In the genomic region with DNA sequence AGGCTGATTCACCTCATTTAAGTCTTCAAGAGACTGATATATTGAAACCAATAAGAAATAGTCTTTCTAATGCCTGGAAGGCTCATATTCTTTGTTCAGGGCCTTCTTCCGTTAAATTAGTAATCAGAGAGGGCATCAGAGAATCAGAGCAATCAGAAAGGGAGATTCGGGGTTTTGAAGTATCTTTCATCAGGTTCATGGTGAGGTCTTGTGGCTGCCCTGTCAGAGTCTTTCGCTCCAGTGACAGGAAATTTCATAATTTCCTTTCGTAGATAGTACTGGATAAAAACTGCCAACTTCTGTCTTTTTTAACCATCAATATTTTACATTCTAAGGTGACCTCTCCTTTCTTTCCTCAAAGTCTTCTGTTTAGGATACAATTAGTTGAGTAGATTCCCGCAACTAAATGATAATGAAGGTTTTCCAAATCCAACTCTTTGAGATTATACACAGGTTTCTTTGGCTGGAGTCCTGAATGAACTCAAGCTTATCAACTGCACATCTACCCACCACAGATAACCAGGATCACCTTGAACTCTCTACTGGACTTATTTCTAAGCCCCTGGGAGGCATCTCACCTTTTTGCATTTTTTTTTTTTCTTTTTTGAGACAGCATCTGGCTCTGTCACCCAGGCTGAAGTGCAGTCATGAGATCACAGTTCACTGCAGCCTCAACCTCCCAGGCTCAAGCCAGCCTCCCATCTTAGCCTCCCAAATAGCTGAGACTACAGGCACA, we compare ENCODE assay signal across 15 cellular contexts. TPM values are rescaled to one million over a fixed set of nuclear protein-coding genes. Genes with fewer than 3 reads are reported as not detected.
DNase-seq lines count a peak whose midpoint lies in the region; ATAC-seq and TF ChIP-seq lines count a peak whose summit lies in the region.
"Had no signal": no experiment of that assay in that cellular context is flagged by ENCODE, and none has a peak within 500 bp of the region (broad histone marks: within the 10 kb centered on the region; RNA-seq: fewer than 3 reads in every experiment).

No MANE protein-coding gene starts in this region.

- TF ChIP-seq CTCF in upper lobe of right lung (IDR thresholded peaks at IDR 0.05) (no peak), progenitor cell of endocrine pancreas (IDR thresholded peaks at IDR 0.05; ENCODE audit: unreplicated experiment) (no peak)

- H3K9me3 Mint-ChIP-seq in activated naive CD4-positive, alpha-beta T cell treated with anti-CD3 and anti-CD28 coated beads, Interleukin-2, amount 50 U/mL, for 24 hours, result no peaks in the 10 kb centered on the region
- H3K9me3 Mint-ChIP-seq in activated naive CD8-positive, alpha-beta T cell treated with anti-CD3 and anti-CD28 coated beads, Interleukin-2, amount 50 U/mL, for 24 hours, result no peaks in the 10 kb centered on the region
- H3K9me3 Mint-ChIP-seq in progenitor cell of endocrine pancreas (ENCODE audit: low read depth), result peaks cover 2% of the 10 kb centered on the region
- H3K9me3 Mint-ChIP-seq: HFFc6, nephron had no signal

- peaks cover 1% of the 10 kb centered on the region for H3K36me3 Mint-ChIP-seq in activated naive CD4-positive, alpha-beta T cell treated with anti-CD3 and anti-CD28 coated beads, Interleukin-2, amount 50 U/mL, for 24 hours
- H3K36me3 Mint-ChIP-seq in activated naive CD8-positive, alpha-beta T cell treated with anti-CD3 and anti-CD28 coated beads, Interleukin-2, amount 50 U/mL, for 24 hours (ENCODE audit: low read depth), result no peaks in the 10 kb centered on the region
- no peaks in the 10 kb centered on the region for H3K36me3 Mint-ChIP-seq in progenitor cell of endocrine pancreas (ENCODE audit: insufficient read depth)

- no peaks in the 10 kb centered on the region for H3K36me3 ChIP-seq in upper lobe of right lung
- H3K36me3 ChIP-seq: left ventricle myocardium inferior, Peyer's patch had no signal

- no peak for DNase-seq in activated naive CD4-positive, alpha-beta T cell (lab: John Stamatoyannopoulos, UW)
- peak; percentile 8 for DNase-seq in OCI-M1 (lab: John Stamatoyannopoulos, UW)
- DNase-seq in activated naive CD8-positive, alpha-beta T cell treated with anti-CD3 and anti-CD28 coated beads, Interleukin-2, amount 50 U/mL, for 24 hours, result no peak
- no peak for DNase-seq in upper lobe of right lung
- DNase-seq in NCI-H2196 (lab: John Stamatoyannopoulos, UW; ENCODE audit: unreplicated experiment), result no peak
- no peak for DNase-seq in progenitor cell of endocrine pancreas (ENCODE audit: low spot score, unreplicated experiment)
- no peak for DNase-seq in stimulated activated naive CD4-positive, alpha-beta T cell treated with Interleukin-2 at 50 U/mL for 16 hours (lab: John Stamatoyannopoulos, UW)
- DNase-seq: dorsolateral prefrontal cortex, HFFc6, left ventricle myocardium inferior, NCI-H226, Peyer's patch, trophoblast cell had no signal

- no peaks in the 10 kb centered on the region for H3K4me1 ChIP-seq in upper lobe of right lung
- H3K4me1 ChIP-seq: Peyer's patch had no signal

- intact Hi-C loops in upper lobe of right lung (cut with DNase I), result no loop called here

- H3K27me3 Mint-ChIP-seq in activated naive CD4-positive, alpha-beta T cell treated with anti-CD3 and anti-CD28 coated beads, Interleukin-2, amount 50 U/mL, for 24 hours, result no peaks in the 10 kb centered on the region
- no peaks in the 10 kb centered on the region for H3K27me3 Mint-ChIP-seq in activated naive CD8-positive, alpha-beta T cell treated with anti-CD3 and anti-CD28 coated beads, Interleukin-2, amount 50 U/mL, for 24 hours
- peaks cover 6% of the 10 kb centered on the region for H3K27me3 Mint-ChIP-seq in progenitor cell of endocrine pancreas

- peak overlapping the region; percentile 46 for H3K27ac Mint-ChIP-seq in activated naive CD4-positive, alpha-beta T cell treated with anti-CD3 and anti-CD28 coated beads, Interleukin-2, amount 50 U/mL, for 24 hours
- peak overlapping the region; percentile 64 for H3K27ac Mint-ChIP-seq in activated naive CD8-positive, alpha-beta T cell treated with anti-CD3 and anti-CD28 coated beads, Interleukin-2, amount 50 U/mL, for 24 hours
- H3K27ac Mint-ChIP-seq in progenitor cell of endocrine pancreas, result no peak overlapping the region
- H3K27ac Mint-ChIP-seq: HFFc6, nephron had no signal

- H3K4me1 Mint-ChIP-seq in activated naive CD4-positive, alpha-beta T cell treated with anti-CD3 and anti-CD28 coated beads, Interleukin-2, amount 50 U/mL, for 24 hours, result peaks cover 28% of the 10 kb centered on the region
- peaks cover 29% of the 10 kb centered on the region for H3K4me1 Mint-ChIP-seq in activated naive CD8-positive, alpha-beta T cell treated with anti-CD3 and anti-CD28 coated beads, Interleukin-2, amount 50 U/mL, for 24 hours
- peaks cover 1% of the 10 kb centered on the region for H3K4me1 Mint-ChIP-seq in progenitor cell of endocrine pancreas (ENCODE audit: low read depth)

- H3K4me3 Mint-ChIP-seq in activated naive CD4-positive, alpha-beta T cell treated with anti-CD3 and anti-CD28 coated beads, Interleukin-2, amount 50 U/mL, for 24 hours, result peak overlapping the region; percentile 24
- H3K4me3 Mint-ChIP-seq in activated naive CD8-positive, alpha-beta T cell treated with anti-CD3 and anti-CD28 coated beads, Interleukin-2, amount 50 U/mL, for 24 hours, result no peak overlapping the region
- H3K4me3 Mint-ChIP-seq in progenitor cell of endocrine pancreas (ENCODE audit: low read depth), result no peak overlapping the region
- H3K4me3 Mint-ChIP-seq: HFFc6, nephron had no signal

- ATAC-seq in activated naive CD8-positive, alpha-beta T cell treated with anti-CD3 and anti-CD28 coated beads, Interleukin-2, amount 50 U/mL, for 24 hours, result peak; percentile 75
- peak; percentile 59 for ATAC-seq in upper lobe of right lung

- H3K27ac ChIP-seq in upper lobe of right lung, result no peak overlapping the region
- H3K27ac ChIP-seq: dorsolateral prefrontal cortex, left ventricle myocardium inferior, Peyer's patch had no signal

- no peaks in the 10 kb centered on the region for H3K9me3 ChIP-seq in upper lobe of right lung
- H3K9me3 ChIP-seq: Peyer's patch had no signal

- no peaks in the 10 kb centered on the region for H3K27me3 ChIP-seq in upper lobe of right lung
- H3K27me3 ChIP-seq: Peyer's patch had no signal

- no peak overlapping the region for H3K4me3 ChIP-seq in upper lobe of right lung
- H3K4me3 ChIP-seq: dorsolateral prefrontal cortex, left ventricle myocardium inferior, Peyer's patch had no signal

RNA-seq across cellular contexts. Expression of gene IL31RA, which starts 5.5 kb away (rescaled TPM):
- 0.14 TPM for total RNA-seq in upper lobe of right lung
- 0.17 TPM in 1 of 2 replicates, not detected in the other for total RNA-seq in progenitor cell of endocrine pancreas
- total RNA-seq: Peyer's patch had no signal
